ENCODE assay signal across 21 cellular contexts in the genomic region with DNA sequence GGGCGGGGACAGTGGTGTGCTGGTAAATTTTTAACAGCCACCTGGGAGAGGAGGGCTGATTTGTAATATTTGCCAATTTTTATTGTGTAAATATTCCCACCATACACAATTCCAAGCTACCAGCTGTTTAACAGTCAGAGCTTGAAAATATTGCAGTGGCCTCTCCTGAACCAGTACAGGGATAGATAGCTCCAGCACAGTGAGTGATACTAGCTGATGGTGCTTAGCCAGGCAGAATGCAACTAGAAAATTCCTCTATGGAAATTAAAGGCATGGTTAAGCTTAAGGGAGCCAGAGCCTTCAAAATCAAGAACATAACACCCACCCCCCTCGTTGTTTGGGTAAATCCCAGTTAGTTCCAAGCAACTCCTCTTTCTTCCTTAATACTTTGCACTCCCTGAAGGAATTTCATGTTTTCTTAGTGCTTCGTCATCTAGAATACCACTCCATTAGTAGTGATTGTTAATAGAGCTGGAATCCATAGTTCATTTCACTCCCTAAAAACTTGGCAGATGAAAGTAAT.
DNase-seq lines count a peak whose midpoint lies in the region; ATAC-seq, FAIRE-seq and TF ChIP-seq lines count a peak whose summit lies in the region.
"Had no signal": no experiment of that assay in that cellular context is flagged by ENCODE, and none has a peak within 500 bp of the region (broad histone marks: within the 10 kb centered on the region; RNA-seq: fewer than 3 reads in every experiment).

No MANE protein-coding gene starts in this region.

- H3K9me2 ChIP-seq in OCI-LY7 (ENCODE audit: insufficient read depth, low read length): no peaks in the 10 kb centered on the region

- CTCF ChIA-PET in HepG2 (lab: Yijun Ruan, JAX; ENCODE audit: low intra/inter-chr PET ratio, low total read pairs) (no interaction called here), OCI-LY7 (lab: Charles Lee; ENCODE audit: unreplicated experiment) (no interaction called here)

- H3K18ac ChIP-seq in mesenchymal stem cell (ENCODE audit: low read depth in 1 of 2, low read length in 2 of 2): no peak overlapping the region

- no peaks in the 10 kb centered on the region for H3K27me3 Mint-ChIP-seq in chondrocyte (ENCODE audit: low read depth)
- H3K27me3 Mint-ChIP-seq: stimulated activated naive CD8-positive, alpha-beta T cell treated with anti-CD3 and anti-CD28 coated beads, Interleukin-15, amount 100 ng/mL, for 72 hours had no signal

- H3K27me3 ChIP-seq in right lobe of liver (no peaks in the 10 kb centered on the region), HepG2 (ENCODE audit: control insufficient read depth in 1 of 2, insufficient read depth in 2 of 2, low read length in 2 of 2) (peaks cover 0 to 13% of the 10 kb centered on the region in 2 experiments; a peak in 2 of 5 replicates), mesenchymal stem cell (ENCODE audit: control insufficient read depth in 1 of 2, insufficient read depth in 1 of 2, low read length in 2 of 2) (no peaks in the 10 kb centered on the region), gastroesophageal sphincter (no peaks in the 10 kb centered on the region), testis (no peaks in the 10 kb centered on the region)
- H3K27me3 ChIP-seq: heart left ventricle had no signal

- intact Hi-C loops in right lobe of liver (cut with DNase I): no loop called here
- intact Hi-C loops in HepG2 (cut with micrococcal nuclease; ENCODE audit: unreplicated experiment): no loop called here
- intact Hi-C loops in OCI-LY7 (cut with micrococcal nuclease; ENCODE audit: unreplicated experiment): no loop called here
- intact Hi-C loops in testis (cut with DNase I; ENCODE audit: low total_unique reads): no loop called here

- peaks cover 18% of the 10 kb centered on the region for H3K79me1 ChIP-seq in mesenchymal stem cell (replicated peaks; ENCODE audit: low read length, poor library complexity, severe bottlenecking)

- no peak overlapping the region for H2AK5ac ChIP-seq in mesenchymal stem cell (ENCODE audit: low read length, severe bottlenecking)

- H2BK120ac ChIP-seq in mesenchymal stem cell (ENCODE audit: low read depth, low read length): no peak overlapping the region

- no peak overlapping the region for H2BK12ac ChIP-seq in mesenchymal stem cell (ENCODE audit: low read length in 2 of 2)

- TF ChIP-seq CTCF in right lobe of liver (IDR thresholded peaks at IDR 0.05) (no peak), HepG2 (CRISPR knock-in tag; IDR thresholded peaks at IDR 0.05) (no peak), chondrocyte (IDR thresholded peaks at IDR 0.05) (no peak), gastroesophageal sphincter (IDR thresholded peaks at IDR 0.05) (no peak), OCI-LY7 (conservative IDR thresholded peaks at IDR 0.05; ENCODE audit: low read length) (no peak), testis (IDR thresholded peaks at IDR 0.05) (no peak)

- H4K20me1 ChIP-seq in HepG2 (ENCODE audit: insufficient read depth, low read length) (no peaks in the 10 kb centered on the region), OCI-LY7 (ENCODE audit: insufficient read depth, low read length) (no peaks in the 10 kb centered on the region)

- H3K4me3 ChIP-seq in right lobe of liver (no peak overlapping the region), HepG2 (replicated peaks in 1 of 3; ENCODE audit: insufficient read depth in 1 of 3, low read depth in 2 of 3, low read length in 3 of 3) (no peak overlapping the region), mesenchymal stem cell (ENCODE audit: insufficient read depth in 1 of 2, low read depth in 1 of 2, low read length in 2 of 2) (no peak overlapping the region), gastroesophageal sphincter (no peak overlapping the region), OCI-LY7 (ENCODE audit: low read depth, low read length, poor library complexity, severe bottlenecking) (no peak overlapping the region), testis (no peak overlapping the region)
- H3K4me3 ChIP-seq: coronary artery, GM12878, heart left ventricle had no signal

- H2BK5ac ChIP-seq in mesenchymal stem cell (ENCODE audit: low read depth, low read length, poor library complexity, severe bottlenecking): no peak overlapping the region

- peak; percentile 33 to 65 (median 56) for ATAC-seq in right lobe of liver
- ATAC-seq in HepG2: no peak
- ATAC-seq in gastroesophageal sphincter: no peak
- ATAC-seq in HG03025 (IDR thresholded peaks at IDR 0.05; ENCODE audit: low FRiP score, unreplicated experiment): no peak
- ATAC-seq: GM12878; stimulated activated naive CD8-positive, alpha-beta T cell treated with anti-CD3 and anti-CD28 coated beads, Interleukin-15, amount 100 ng/mL, for 72 hours had no signal

- H3K4ac ChIP-seq in mesenchymal stem cell (ENCODE audit: low read depth in 1 of 2, low read length in 2 of 2): no peak overlapping the region

- no peak overlapping the region for H3K23ac ChIP-seq in mesenchymal stem cell (ENCODE audit: low read length in 2 of 2)

- TF ChIP-seq RAD21 in HepG2 (CRISPR knock-in tag; IDR thresholded peaks at IDR 0.05): no peak

- no peaks in the 10 kb centered on the region for H3K9me3 Mint-ChIP-seq in chondrocyte (ENCODE audit: low read depth)
- H3K9me3 Mint-ChIP-seq: activated T-helper 2 cell treated with anti-CD3 and anti-CD28 coated beads, Interferon-gamma antibody, Interleukin-2, Interleukin-4, amounts not matched to agents 10 μg/mL and 5 μg/mL and 100 μg/mL, durations not matched to agents 14 hours and 24 hours and 36 hours; stimulated activated naive CD8-positive, alpha-beta T cell treated with anti-CD3 and anti-CD28 coated beads, Interleukin-15, amount 100 ng/mL, for 72 hours; T-helper 2 cell treated with Interferon-gamma antibody and Interleukin-4, amounts not matched to agents 5 μg/mL and 100 μg/mL, for 36 hours had no signal

- H3K14ac ChIP-seq in mesenchymal stem cell (ENCODE audit: low read length in 2 of 2): no peak overlapping the region

- no peak overlapping the region for H3K4me3 Mint-ChIP-seq in chondrocyte (ENCODE audit: unreplicated experiment)
- H3K4me3 Mint-ChIP-seq: stimulated activated naive CD8-positive, alpha-beta T cell treated with anti-CD3 and anti-CD28 coated beads, Interleukin-15, amount 100 ng/mL, for 72 hours; T-helper 2 cell treated with Interferon-gamma antibody and Interleukin-4, amounts not matched to agents 5 μg/mL and 100 μg/mL, for 36 hours had no signal

- H3K79me2 ChIP-seq in HepG2 (ENCODE audit: insufficient read depth, low read length) (no peaks in the 10 kb centered on the region), OCI-LY7 (ENCODE audit: insufficient read depth, low read depth, low read length) (no peaks in the 10 kb centered on the region)
- H3K79me2 ChIP-seq: parathyroid adenoma had no signal

- no peak for TF ChIP-seq POLR2A in right lobe of liver (IDR thresholded peaks at IDR 0.05)
- TF ChIP-seq POLR2A in HepG2 (IDR thresholded peaks at IDR 0.05; ENCODE audit: insufficient read depth in 1 of 2, low read depth in 2 of 2, low read length in 2 of 2): no peak
- no peak for TF ChIP-seq POLR2A in gastroesophageal sphincter (IDR thresholded peaks at IDR 0.05)
- TF ChIP-seq POLR2A in testis (IDR thresholded peaks at IDR 0.05): no peak

- H3K9ac ChIP-seq in HepG2 (ENCODE audit: insufficient read depth, low read depth, low read length): no peak overlapping the region
- peak overlapping the region; percentile 33 for H3K9ac ChIP-seq in mesenchymal stem cell (ENCODE audit: low read length)
- H3K9ac ChIP-seq: parathyroid adenoma had no signal

- BruUV-seq in HepG2 (replicated peaks; lab: Mats Ljungman, UMichigan): no TSS peak
- no TSS peak for BruUV-seq in OCI-LY7 (replicated peaks; lab: Mats Ljungman, UMichigan)

- H3K4me1 ChIP-seq in right lobe of liver: peaks cover 0 to 9% (median 2%) of the 10 kb centered on the region in 4 donors
- no peaks in the 10 kb centered on the region for H3K4me1 ChIP-seq in HepG2 (ENCODE audit: insufficient read depth, low read length)
- H3K4me1 ChIP-seq in mesenchymal stem cell (ENCODE audit: control insufficient read depth, insufficient read depth, low read depth, low read length): peaks cover 1% of the 10 kb centered on the region
- H3K4me1 ChIP-seq in gastroesophageal sphincter: peaks cover 0 to 27% (median 9%) of the 10 kb centered on the region in 3 donors
- H3K4me1 ChIP-seq in OCI-LY7 (ENCODE audit: insufficient read depth, low read length, poor library complexity, severe bottlenecking): no peaks in the 10 kb centered on the region
- H3K4me1 ChIP-seq in testis: no peaks in the 10 kb centered on the region
- H3K4me1 ChIP-seq: parathyroid adenoma had no signal

- TF ChIP-seq EP300 in HepG2 (IDR thresholded peaks at IDR 0.05; ENCODE audit: low read depth in 2 of 2, low read length in 2 of 2) (no peak), HepG2 (CRISPR knock-in tag; IDR thresholded peaks at IDR 0.05; ENCODE audit: borderline replicate concordance) (no peak), gastroesophageal sphincter (IDR thresholded peaks at IDR 0.05) (no peak)

- in situ Hi-C loops in HepG2 (cut with HindIII; ENCODE audit: extremely low pct_ligation_motif_present, low pct_unique_long_range_greater_than_20kb): no loop called here

- H3K36me3 ChIP-seq in right lobe of liver (no peaks in the 10 kb centered on the region), HepG2 (replicated peaks in 1 of 2; ENCODE audit: control insufficient read depth in 1 of 2, insufficient read depth in 2 of 2, low read length in 2 of 2) (no peaks in the 10 kb centered on the region), mesenchymal stem cell (ENCODE audit: control insufficient read depth in 1 of 2, insufficient read depth in 2 of 2, low read depth in 1 of 2, low read length in 2 of 2) (peaks cover 2 to 30% of the 10 kb centered on the region in 2 experiments), gastroesophageal sphincter (no peaks in the 10 kb centered on the region), OCI-LY7 (ENCODE audit: insufficient read depth, low read length) (no peaks in the 10 kb centered on the region), testis (ENCODE audit: low read depth, missing control alignments) (no peaks in the 10 kb centered on the region)

- peak overlapping the region; percentile 74 for H3K27ac Mint-ChIP-seq in chondrocyte (ENCODE audit: unreplicated experiment)
- H3K27ac Mint-ChIP-seq: activated T-helper 2 cell treated with anti-CD3 and anti-CD28 coated beads, Interferon-gamma antibody, Interleukin-2, Interleukin-4, amounts not matched to agents 10 μg/mL and 5 μg/mL and 100 μg/mL, durations not matched to agents 14 hours and 24 hours and 36 hours; stimulated activated naive CD8-positive, alpha-beta T cell treated with anti-CD3 and anti-CD28 coated beads, Interleukin-15, amount 100 ng/mL, for 72 hours; T-helper 2 cell treated with Interferon-gamma antibody and Interleukin-4, amounts not matched to agents 5 μg/mL and 100 μg/mL, for 36 hours had no signal

- no peak for FAIRE-seq in HepG2 (lab: Jason Lieb, UNC)
- FAIRE-seq: GM12878 had no signal

- POLR2A ChIA-PET in HepG2 (lab: Yijun Ruan, JAX) (no interaction called here), OCI-LY7 (lab: Charles Lee) (no interaction called here)

- H4K8ac ChIP-seq in mesenchymal stem cell (ENCODE audit: low read length): no peak overlapping the region

- H3K4me2 ChIP-seq in HepG2 (ENCODE audit: low read depth, low read length): no peak overlapping the region
- H3K4me2 ChIP-seq in mesenchymal stem cell (ENCODE audit: low read length, poor library complexity, severe bottlenecking): no peak overlapping the region
- no peak overlapping the region for H3K4me2 ChIP-seq in OCI-LY7 (ENCODE audit: low read length)

- H3K4me1 Mint-ChIP-seq in chondrocyte (ENCODE audit: low read depth): peaks cover 51% of the 10 kb centered on the region
- H3K4me1 Mint-ChIP-seq: stimulated activated naive CD8-positive, alpha-beta T cell treated with anti-CD3 and anti-CD28 coated beads, Interleukin-15, amount 100 ng/mL, for 72 hours had no signal

- H3K27ac ChIP-seq in right lobe of liver (no peak overlapping the region), HepG2 (ENCODE audit: extremely low read length, insufficient read depth, low read length) (no peak overlapping the region), mesenchymal stem cell (ENCODE audit: low read length, poor library complexity, severe bottlenecking) (peak overlapping the region; percentile 47), gastroesophageal sphincter (peak overlapping the region in 2 of 4 donors; percentile 12 to 18), OCI-LY7 (ENCODE audit: low read depth, low read length, poor library complexity, severe bottlenecking) (no peak overlapping the region), testis (no peak overlapping the region)
- H3K27ac ChIP-seq: coronary artery, parathyroid adenoma had no signal

- no peak overlapping the region for H4K91ac ChIP-seq in mesenchymal stem cell (ENCODE audit: low read length)

- WGBS in right lobe of liver (ENCODE audit: insufficient coverage, low coverage, low lambda C conversion rate, missing lambda C conversion rate): 66% methylated on average over 3 of the region's 3 CpGs
- 21% methylated on average over 3 of the region's 3 CpGs for WGBS in HepG2 (ENCODE audit: low lambda C conversion rate)
- WGBS in mesenchymal stem cell: 63% methylated on average over 1 of the region's 3 CpGs
- 26 to 47% methylated on average over 2 to 3 of the region's 3 CpGs for WGBS in gastroesophageal sphincter (ENCODE audit: low coverage in 1 of 2), 2 donors
- 64 to 65% methylated on average over 3 of the region's 3 CpGs for WGBS in testis, 2 donors

- no peak overlapping the region for H2BK15ac ChIP-seq in mesenchymal stem cell (ENCODE audit: low read depth, poor library complexity, severe bottlenecking)

- peaks cover 6% of the 10 kb centered on the region for H3K36me3 Mint-ChIP-seq in chondrocyte (ENCODE audit: low read depth)

- DNase-seq in right lobe of liver: no peak
- DNase-seq in HepG2 (ENCODE audit: low spot score): no peak
- DNase-seq in chondrocyte (ENCODE audit: low spot score): no peak
- no peak for DNase-seq in mesenchymal stem cell
- no peak for DNase-seq in OCI-LY7 (ENCODE audit: low spot score)
- DNase-seq in testis: no peak
- DNase-seq: ACHN; activated CD4-positive, CD25-positive, alpha-beta regulatory T cell; heart left ventricle; NCI-H1436 treated with DMSO at 0.1 percent for 48 hours; NCI-H2227 treated with DMSO at 0.1 percent for 48 hours; SHP77 treated with DMSO at 0.1 percent for 48 hours; stimulated activated CD4-positive, alpha-beta T cell treated with anti-CD3 and anti-CD28 coated beads, Interleukin-15, amount 100 ng/mL, for 24 hours; stimulated activated naive CD8-positive, alpha-beta T cell treated with anti-CD3 and anti-CD28 coated beads, Interleukin-15, amount 100 ng/mL, for 72 hours had no signal

- H2AFZ ChIP-seq in HepG2 (ENCODE audit: low read length): no peak overlapping the region
- no peak overlapping the region for H2AFZ ChIP-seq in mesenchymal stem cell (ENCODE audit: low read depth, low read length)
- H2AFZ ChIP-seq in OCI-LY7 (ENCODE audit: low read length): no peak overlapping the region
- H2AFZ ChIP-seq: parathyroid adenoma had no signal

- H3K9me3 ChIP-seq in right lobe of liver (no peaks in the 10 kb centered on the region), HepG2 (ENCODE audit: low read length) (no peaks in the 10 kb centered on the region), mesenchymal stem cell (ENCODE audit: control insufficient read depth, low read length) (no peaks in the 10 kb centered on the region), gastroesophageal sphincter (no peaks in the 10 kb centered on the region), OCI-LY7 (ENCODE audit: low read length) (no peaks in the 10 kb centered on the region), testis (no peaks in the 10 kb centered on the region)
- H3K9me3 ChIP-seq: heart left ventricle had no signal

Comparison
In these comparisons a context has a peak if more than half of its experiments do, and no peak if none do; other contexts are left out.
1. ATAC-seq: peak in right lobe of liver (4 of 4); none in HepG2 (single experiment), gastroesophageal sphincter (single experiment) and HG03025 (single experiment).